Comparison of ENCODE assay signal across 9 cellular contexts in the genomic region with DNA sequence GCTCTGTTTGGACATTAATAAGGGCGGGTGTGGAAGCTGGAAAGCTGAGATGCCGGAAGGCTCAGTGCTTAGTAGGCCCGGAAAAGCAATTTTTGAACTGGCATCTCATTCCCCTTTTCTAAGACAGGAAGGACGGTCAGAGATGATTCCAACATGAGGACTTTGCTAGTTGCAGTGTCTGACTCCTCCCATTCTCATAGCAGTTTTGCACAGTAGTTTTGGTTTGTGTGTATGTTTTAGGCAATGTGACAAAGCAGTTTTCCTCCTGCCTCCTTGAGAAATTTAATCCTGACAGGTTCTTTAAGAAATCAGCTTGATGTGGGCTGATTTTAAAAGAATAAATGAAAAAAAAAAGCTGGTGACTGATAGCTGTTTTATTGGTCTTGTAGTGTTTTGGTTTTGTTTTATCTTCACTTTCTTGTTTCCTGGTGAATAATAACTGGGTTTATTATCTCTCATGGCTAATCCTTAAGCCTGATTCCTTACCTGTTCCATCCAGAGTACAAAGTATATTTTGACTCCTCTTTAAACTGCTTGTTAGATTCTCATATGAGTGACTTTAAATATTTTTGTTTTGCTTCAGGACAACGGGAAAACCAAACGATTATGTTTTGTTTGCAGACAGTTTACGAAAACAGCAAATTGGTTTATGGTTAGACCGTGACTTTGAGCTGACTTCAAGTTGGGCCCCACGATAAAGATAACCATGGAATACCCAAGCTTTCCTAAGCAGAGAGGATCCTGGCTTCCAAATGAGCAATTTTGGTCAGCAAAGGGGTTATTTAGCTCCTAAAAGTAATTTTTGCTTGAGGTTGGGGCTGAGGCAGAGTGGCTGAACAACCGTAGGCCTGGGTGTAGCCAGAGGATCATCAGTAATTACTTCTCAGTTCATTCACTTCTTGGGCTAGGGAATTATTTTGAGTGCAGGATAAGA. TPM values are rescaled to one million over a fixed set of nuclear protein-coding genes. Genes with fewer than 3 reads are reported as not detected.
DNase-seq lines count a peak whose midpoint lies in the region; ATAC-seq and TF ChIP-seq lines count a peak whose summit lies in the region.
"Had no signal": no experiment of that assay in that cellular context is flagged by ENCODE, and none has a peak within 500 bp of the region (broad histone marks: within the 10 kb centered on the region; RNA-seq: fewer than 3 reads in every experiment).

No MANE protein-coding gene starts in this region.

- peak overlapping the region; percentile 13 for H3K4me3 ChIP-seq in astrocyte of the cerebellum (ENCODE audit: low read depth, low read length)

- H3K27ac ChIP-seq in CD4-positive, alpha-beta T cell (ENCODE audit: low read depth, low read length) = no peak overlapping the region

- H3K27me3 Mint-ChIP-seq in CD4-positive, alpha-beta T cell = no peaks in the 10 kb centered on the region

- peak; percentile 28 for ATAC-seq in CD4-positive, alpha-beta T cell (ENCODE audit: poor library complexity)
- ATAC-seq in HG03045 (IDR thresholded peaks at IDR 0.05; ENCODE audit: unreplicated experiment) = no peak

- intact Hi-C loops in CD4-positive, alpha-beta T cell (cut with DNase I, micrococcal nuclease) = loop anchor here (2.0 to 5.0 kb wide), 4 partner anchors 17 to 74 kb away; no protein-coding TSS in a partner anchor

- POLR2A ChIA-PET in CD4-positive, alpha-beta T cell (lab: Charles Lee) = interaction anchor here (1.1 to 5.8 kb wide), 9 partner anchors 10 to 124 kb away, joined by 3 to 41 read pairs (median 5); no protein-coding TSS in a partner anchor

- no peaks in the 10 kb centered on the region for H3K9me3 ChIP-seq in CD4-positive, alpha-beta T cell (ENCODE audit: control insufficient read depth, low read length)

- H3K4me1 Mint-ChIP-seq in CD4-positive, alpha-beta T cell (ENCODE audit: low read depth) = peaks cover 65% of the 10 kb centered on the region

- CTCF ChIA-PET in CD4-positive, alpha-beta T cell (lab: Charles Lee) = interaction anchor here (0.6 to 2.2 kb wide), 6 partner anchors 9 to 49 kb away, joined by 3 to 8 read pairs (median 4); no protein-coding TSS in a partner anchor

- no peaks in the 10 kb centered on the region for H3K36me3 Mint-ChIP-seq in CD4-positive, alpha-beta T cell (ENCODE audit: low read depth)

- no peak for DNase-seq in CD4-positive, alpha-beta T cell
- DNase-seq in M059J (ENCODE audit: low read depth) = peak; percentile 80
- DNase-seq in astrocyte of the cerebellum (ENCODE audit: low read depth) = no peak
- peak; percentile 13 for DNase-seq in myocyte (ENCODE audit: low read depth)
- DNase-seq in SHP77 (lab: John Stamatoyannopoulos, UW) = no peak
- no peak for DNase-seq in stimulated activated CD4-positive, alpha-beta T cell treated with anti-CD3 and anti-CD28 coated beads, Interleukin-1b, Interleukin-23, amount 100 ng/mL, for 48 hours
- DNase-seq in GM10266 (ENCODE audit: extremely low spot score) = no peak
- DNase-seq: occipital lobe had no signal

- H3K4me3 Mint-ChIP-seq in CD4-positive, alpha-beta T cell = peak overlapping the region; percentile 90

- H3K9me3 Mint-ChIP-seq in CD4-positive, alpha-beta T cell = no peaks in the 10 kb centered on the region

- no peaks in the 10 kb centered on the region for H3K27me3 ChIP-seq in CD4-positive, alpha-beta T cell (ENCODE audit: control insufficient read depth, insufficient read depth, low read length)

- no peak for TF ChIP-seq CTCF in CD4-positive, alpha-beta T cell (IDR thresholded peaks at IDR 0.05)
- no peak for TF ChIP-seq CTCF in astrocyte of the cerebellum (IDR thresholded peaks at IDR 0.05; ENCODE audit: low read depth, low read length, missing control alignments)
- TF ChIP-seq CTCF in GM10266 (IDR thresholded peaks at IDR 0.05; ENCODE audit: control insufficient read depth, insufficient read depth, low read depth, missing control alignments) = no peak

- in situ Hi-C loops in astrocyte of the cerebellum (cut with HindIII; ENCODE audit: low sequenced_read_pairs) = loop anchor here (5.0 kb wide), 1 partner anchor 64 kb away; no protein-coding TSS in a partner anchor

- H3K27ac Mint-ChIP-seq in CD4-positive, alpha-beta T cell = peak overlapping the region; percentile 91

RNA-seq across cellular contexts. Expression of a gene that starts 3.4 kb away (rescaled TPM):
- total RNA-seq in CD4-positive, alpha-beta T cell = 10 to 100 TPM; 26.6 to 28.9 TPM
- total RNA-seq in M059J (2014; rRNA removed; shearing (Covaris generic)) = 32.7 and 54.8 TPM in 2 replicates
- 0.94 and 1.3 TPM in 2 replicates for total RNA-seq in myocyte
- polyA plus RNA-seq in myocyte (2012) = 3.1 TPM

Comparison
In these comparisons a context has a peak if more than half of its experiments do, and no peak if none do; other contexts are left out.
1. DNase-seq: peak in M059J (single experiment) and myocyte (single experiment); none in CD4-positive, alpha-beta T cell (0 of 10), astrocyte of the cerebellum (single experiment), SHP77 (0 of 2), stimulated activated CD4-positive, alpha-beta T cell treated with anti-CD3 and anti-CD28 coated beads, Interleukin-1b, Interleukin-23, amount 100 ng/mL, for 48 hours (single experiment) and GM10266 (single experiment).
2. RNA of a gene that starts 3.4 kb away (total RNA-seq): 32.7 to 54.8 TPM in M059J and 26.6 to 28.9 TPM in CD4-positive, alpha-beta T cell; 0.94 to 1.3 TPM in myocyte; every median in the first group is over 10 times any median in the second.